ENCODE assay signal across 13 cellular contexts in the genomic region with DNA sequence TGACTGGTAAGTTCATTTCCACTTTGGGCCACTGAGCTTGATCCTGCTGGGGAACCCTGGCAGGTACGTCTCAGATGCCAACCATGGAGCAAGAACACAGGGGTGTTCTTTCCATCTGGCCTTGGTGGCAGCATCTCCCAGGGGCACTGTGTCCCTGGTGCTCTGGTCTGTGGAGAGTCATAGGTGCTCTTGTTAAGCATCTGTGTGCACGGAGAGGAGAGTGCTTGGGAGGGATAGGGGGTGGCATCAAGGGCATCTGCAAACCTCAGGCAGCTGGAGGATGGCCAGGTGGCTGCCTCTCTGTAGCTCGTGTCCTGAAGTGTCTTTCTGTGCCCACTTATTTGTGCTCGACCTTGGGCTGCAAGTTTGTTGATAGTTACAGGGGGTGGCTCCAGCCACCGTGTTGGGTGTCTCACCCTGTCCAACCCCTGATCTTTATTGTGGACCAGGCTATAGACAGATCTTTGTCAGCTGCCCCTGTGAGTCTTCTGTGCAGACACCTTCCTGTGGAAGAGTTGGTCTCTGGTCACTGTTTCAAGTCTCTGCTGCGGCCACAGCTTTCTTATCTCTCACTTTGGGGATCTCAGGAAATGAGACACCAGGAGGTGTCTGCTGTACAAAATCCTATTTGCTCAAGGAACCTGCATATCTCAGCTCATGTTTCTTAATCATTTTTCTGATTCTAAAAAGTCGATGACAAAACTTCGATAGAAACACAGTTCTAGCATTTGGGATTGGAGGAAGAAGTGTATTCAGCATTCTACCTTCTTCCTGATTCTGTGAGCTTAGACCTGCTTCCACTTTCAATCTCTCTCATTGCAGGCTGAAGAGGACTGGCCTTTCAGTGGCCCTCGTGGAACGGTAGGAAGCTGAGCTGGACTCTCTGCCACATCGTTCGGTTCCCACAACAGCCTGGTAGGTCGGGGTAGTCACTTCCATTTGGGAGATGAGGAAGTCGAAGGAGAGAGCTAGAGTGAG. TPM values are rescaled to one million over a fixed set of nuclear protein-coding genes. Genes with fewer than 3 reads are reported as not detected.
DNase-seq lines count a peak whose midpoint lies in the region; ATAC-seq, FAIRE-seq and TF ChIP-seq lines count a peak whose summit lies in the region.
"Had no signal": no experiment of that assay in that cellular context is flagged by ENCODE, and none has a peak within 500 bp of the region (broad histone marks: within the 10 kb centered on the region; RNA-seq: fewer than 3 reads in every experiment).

No MANE protein-coding gene starts in this region.

- H4K20me1 ChIP-seq in HepG2 (ENCODE audit: insufficient read depth, low read length) (no peaks in the 10 kb centered on the region), K562 (replicated peaks; ENCODE audit: control insufficient read depth, insufficient read depth, low read length) (no peaks in the 10 kb centered on the region)

- POLR2A ChIA-PET in HepG2 (lab: Yijun Ruan, JAX): no interaction called here
- POLR2A ChIA-PET in K562 (lab: Yijun Ruan, JAX): interaction anchor here (0.6 to 3.6 kb wide), 11 partner anchors 9 to 487 kb away, joined by 3 to 29 read pairs (median 3); partner anchors contain the start of gene GIMAP8

- no TSS peak for BruUV-seq in HepG2 (replicated peaks; lab: Mats Ljungman, UMichigan)
- no TSS peak for BruUV-seq in K562 (replicated peaks; lab: Mats Ljungman, UMichigan)
- no TSS peak for BruUV-seq in Calu3 (replicated peaks; lab: Mats Ljungman, UMichigan)

- peak; percentile 48 to 56 (median 54) for ATAC-seq in right lobe of liver
- ATAC-seq in HepG2: no peak
- ATAC-seq in HG03139 (IDR thresholded peaks at IDR 0.05; ENCODE audit: unreplicated experiment): peak; percentile 22
- ATAC-seq in K562: peak; percentile 72

- no peak overlapping the region for H2AFZ ChIP-seq in HepG2 (ENCODE audit: low read length)
- peak overlapping the region; percentile 80 for H2AFZ ChIP-seq in K562 (ENCODE audit: low read depth, low read length)

- H3K4me3 Mint-ChIP-seq in progenitor cell of endocrine pancreas (ENCODE audit: low read depth): no peak overlapping the region
- H3K4me3 Mint-ChIP-seq in Calu3 (ENCODE audit: low read depth, unreplicated experiment): no peak overlapping the region
- H3K4me3 Mint-ChIP-seq: activated naive CD8-positive, alpha-beta T cell had no signal

- no peak overlapping the region for H3K4me2 ChIP-seq in HepG2 (ENCODE audit: low read depth, low read length)
- peak overlapping the region; percentile 53 for H3K4me2 ChIP-seq in K562 (ENCODE audit: insufficient read depth, low read length)

- peaks cover 29% of the 10 kb centered on the region for H3K27me3 Mint-ChIP-seq in progenitor cell of endocrine pancreas
- peaks cover 68% of the 10 kb centered on the region for H3K27me3 Mint-ChIP-seq in Calu3 (ENCODE audit: unreplicated experiment)

- no peak for FAIRE-seq in HepG2 (lab: Jason Lieb, UNC)
- FAIRE-seq in K562 (lab: Jason Lieb, UNC): peak; percentile 87
- FAIRE-seq: D721Med had no signal

- TF ChIP-seq RAD21 in HepG2 (CRISPR knock-in tag; IDR thresholded peaks at IDR 0.05) (no peak), K562 (CRISPR knock-in tag; conservative IDR thresholded peaks at IDR 0.05 in 1 of 2, IDR thresholded peaks at IDR 0.05 in 1 of 2) (no peak)

- no peaks in the 10 kb centered on the region for H3K4me1 Mint-ChIP-seq in progenitor cell of endocrine pancreas (ENCODE audit: low read depth)
- H3K4me1 Mint-ChIP-seq in Calu3 (ENCODE audit: low read depth, unreplicated experiment): peaks cover 8% of the 10 kb centered on the region

- no peak overlapping the region for H3K27ac ChIP-seq in right lobe of liver
- H3K27ac ChIP-seq in HepG2 (ENCODE audit: extremely low read length, insufficient read depth, low read length): no peak overlapping the region
- peak overlapping the region; percentile 38; the same call in 1 of the 3 replicates for H3K27ac ChIP-seq in K562 (ENCODE audit: extremely low read depth, low read depth, low read length)
- H3K27ac ChIP-seq in caudate nucleus (ENCODE audit: low read depth, low read length): no peak overlapping the region

- CTCF ChIA-PET in HepG2 (lab: Yijun Ruan, JAX; ENCODE audit: low intra/inter-chr PET ratio, low total read pairs) (no interaction called here), K562 (lab: Yijun Ruan, JAX; ENCODE audit: low intra/inter-chr PET ratio) (no interaction called here), Calu3 (lab: Charles Lee) (no interaction called here)

- no peak for TF ChIP-seq CTCF in right lobe of liver (IDR thresholded peaks at IDR 0.05)
- TF ChIP-seq CTCF in HepG2 (CRISPR knock-in tag; IDR thresholded peaks at IDR 0.05): no peak
- no peak for TF ChIP-seq CTCF in K562 (IDR thresholded peaks at IDR 0.05 in 2 of 3, conservative IDR thresholded peaks at IDR 0.05 in 1 of 3; ENCODE audit: insufficient read depth in 2 of 3, low read depth in 1 of 3, low read length in 3 of 3)
- TF ChIP-seq CTCF in progenitor cell of endocrine pancreas (IDR thresholded peaks at IDR 0.05; ENCODE audit: unreplicated experiment): no peak
- no peak for TF ChIP-seq CTCF in Calu3 (IDR thresholded peaks at IDR 0.05; ENCODE audit: unreplicated experiment)

- no peaks in the 10 kb centered on the region for H3K36me3 ChIP-seq in right lobe of liver
- H3K36me3 ChIP-seq in HepG2 (replicated peaks in 1 of 2; ENCODE audit: control insufficient read depth in 1 of 2, insufficient read depth in 2 of 2, low read length in 2 of 2): no peaks in the 10 kb centered on the region
- H3K36me3 ChIP-seq in K562 (ENCODE audit: control insufficient read depth, insufficient read depth, low read length): no peaks in the 10 kb centered on the region
- H3K36me3 ChIP-seq: Peyer's patch, upper lobe of left lung had no signal

- H3K4me3 ChIP-seq in right lobe of liver (no peak overlapping the region), HepG2 (replicated peaks in 1 of 3; ENCODE audit: insufficient read depth in 1 of 3, low read depth in 2 of 3, low read length in 3 of 3) (no peak overlapping the region), K562 (no peak overlapping the region)
- H3K4me3 ChIP-seq: skin epidermis, upper lobe of left lung had no signal

- H3K4me1 ChIP-seq in right lobe of liver (no peaks in the 10 kb centered on the region), HepG2 (ENCODE audit: insufficient read depth, low read length) (peaks cover 6% of the 10 kb centered on the region), K562 (replicated peaks in 1 of 2; ENCODE audit: control insufficient read depth in 2 of 2, insufficient read depth in 2 of 2, low read length in 2 of 2) (peaks cover 15 to 32% of the 10 kb centered on the region in 2 experiments)

- H3K9me3 Mint-ChIP-seq in progenitor cell of endocrine pancreas (ENCODE audit: low read depth) (no peaks in the 10 kb centered on the region), Calu3 (ENCODE audit: low read depth, unreplicated experiment) (no peaks in the 10 kb centered on the region)

- H3K9ac ChIP-seq in HepG2 (ENCODE audit: insufficient read depth, low read depth, low read length): no peak overlapping the region
- peak overlapping the region in 1 of 2 experiments; percentile 77; a peak in 1 of 4 replicates for H3K9ac ChIP-seq in K562 (ENCODE audit: insufficient read depth in 1 of 2, low read depth in 2 of 2, low read length in 2 of 2)

- TF ChIP-seq POLR2A in right lobe of liver (IDR thresholded peaks at IDR 0.05) (no peak), HepG2 (IDR thresholded peaks at IDR 0.05; ENCODE audit: insufficient read depth in 1 of 2, low read depth in 2 of 2, low read length in 2 of 2) (no peak), K562 (conservative IDR thresholded peaks at IDR 0.05) (no peak)

- in situ Hi-C loops in HepG2 (cut with HindIII; ENCODE audit: extremely low pct_ligation_motif_present, low pct_unique_long_range_greater_than_20kb): no loop called here
- in situ Hi-C loops in K562 (cut with MboI): no loop called here

- H3K79me2 ChIP-seq in HepG2 (ENCODE audit: insufficient read depth, low read length): no peaks in the 10 kb centered on the region
- no peaks in the 10 kb centered on the region for H3K79me2 ChIP-seq in K562 (ENCODE audit: control insufficient read depth, insufficient read depth, low read length)

- TF ChIP-seq EP300 in HepG2 (IDR thresholded peaks at IDR 0.05; ENCODE audit: low read depth in 2 of 2, low read length in 2 of 2) (no peak), HepG2 (CRISPR knock-in tag; IDR thresholded peaks at IDR 0.05; ENCODE audit: borderline replicate concordance) (no peak), K562 (IDR thresholded peaks at IDR 0.05; ENCODE audit: low read length) (no peak)

- H3K27me3 ChIP-seq in right lobe of liver (no peaks in the 10 kb centered on the region), HepG2 (ENCODE audit: control insufficient read depth in 1 of 2, insufficient read depth in 2 of 2, low read length in 2 of 2) (peaks cover 3 to 50% of the 10 kb centered on the region in 2 experiments; a peak in 4 of 5 replicates), K562 (ENCODE audit: control insufficient read depth in 2 of 2, insufficient read depth in 2 of 2, low read length in 2 of 2) (no peaks in the 10 kb centered on the region)
- H3K27me3 ChIP-seq: Peyer's patch, upper lobe of left lung had no signal

- H3K36me3 Mint-ChIP-seq in progenitor cell of endocrine pancreas (ENCODE audit: insufficient read depth): no peaks in the 10 kb centered on the region
- H3K36me3 Mint-ChIP-seq in Calu3 (ENCODE audit: insufficient read depth, unreplicated experiment): no peaks in the 10 kb centered on the region

- DNase-seq in right lobe of liver: peak in 1 of 3 donors; percentile 38
- no peak for DNase-seq in HepG2 (ENCODE audit: low spot score)
- peak in 3 of 4 experiments; percentile 18 to 60 (median 60) for DNase-seq in K562 (ENCODE audit: extremely low read depth in 1 of 4, low spot score in 3 of 4)
- DNase-seq in caudate nucleus (lab: John Stamatoyannopoulos, UW): no peak
- no peak for DNase-seq in progenitor cell of endocrine pancreas (ENCODE audit: low spot score, unreplicated experiment)
- DNase-seq in Calu3: no peak
- DNase-seq in GM03348 (ENCODE audit: low spot score): no peak
- DNase-seq: upper lobe of left lung had no signal

- H3K9me1 ChIP-seq in K562 (ENCODE audit: control insufficient read depth, insufficient read depth, low read length): no peaks in the 10 kb centered on the region

- H3K9me3 ChIP-seq in right lobe of liver: no peaks in the 10 kb centered on the region
- H3K9me3 ChIP-seq in HepG2 (ENCODE audit: low read length): no peaks in the 10 kb centered on the region
- no peaks in the 10 kb centered on the region for H3K9me3 ChIP-seq in K562 (replicated peaks; ENCODE audit: control insufficient read depth, insufficient read depth, low read depth, low read length)
- H3K9me3 ChIP-seq: Peyer's patch, upper lobe of left lung had no signal

- H3K27ac Mint-ChIP-seq in progenitor cell of endocrine pancreas (no peak overlapping the region), Calu3 (ENCODE audit: unreplicated experiment) (no peak overlapping the region)
- H3K27ac Mint-ChIP-seq: activated naive CD8-positive, alpha-beta T cell had no signal

- WGBS in right lobe of liver (ENCODE audit: insufficient coverage, low coverage, low lambda C conversion rate, missing lambda C conversion rate): 54% methylated on average over 13 of the region's 14 CpGs
- WGBS in HepG2 (ENCODE audit: low lambda C conversion rate): 9% methylated on average over 14 of the region's 14 CpGs
- WGBS in K562 (ENCODE audit: insufficient coverage, low coverage, missing lambda C conversion rate): 9% methylated on average over 14 of the region's 14 CpGs

- intact Hi-C loops in right lobe of liver (cut with DNase I) (no loop called here), HepG2 (cut with micrococcal nuclease; ENCODE audit: unreplicated experiment) (no loop called here), K562 (cut with micrococcal nuclease) (no loop called here), Calu3 (cut with micrococcal nuclease; ENCODE audit: unreplicated experiment) (no loop called here)

RNA-seq across cellular contexts. Expression of gene GIMAP8, which starts 17.2 kb away (rescaled TPM):
- total RNA-seq in right lobe of liver: 1 to 10 TPM; 2.7 to 10.0 (median 6.2) TPM
- total RNA-seq in HepG2 (2016; rRNA removed; fragmentation: Illumina TruSeq; extraction: Trizol): not detected in 2 replicates
- not detected in 2 replicates for total RNA-seq in HepG2 (2016; cell fraction: cytosol; rRNA removed; fragmentation: Illumina TruSeq; extraction: Trizol; ENCODE audit: low read depth)
- not detected in 2 replicates for total RNA-seq in HepG2 (2016; cell fraction: insoluble cytoplasmic fraction; rRNA removed; fragmentation: Illumina TruSeq; extraction: Trizol)
- not detected in 2 replicates for total RNA-seq in HepG2 (2016; cell fraction: membrane; rRNA removed; fragmentation: Illumina TruSeq; extraction: Trizol)
- not detected in 2 replicates for total RNA-seq in HepG2 (2016; cell fraction: nucleus; rRNA removed; fragmentation: Illumina TruSeq; extraction: Trizol)
- not detected in 2 replicates for polyA plus RNA-seq in HepG2 (2011; rRNA removed)
- polyA plus RNA-seq in HepG2 (2011; cell fraction: cytosol; rRNA removed): not detected in 2 replicates
- polyA plus RNA-seq in HepG2 (2011; cell fraction: nucleus; rRNA removed): not detected in 2 replicates
- polyA plus RNA-seq in HepG2 (2012): not detected in 2 replicates
- not detected in 2 replicates for polyA plus RNA-seq in HepG2 (2016; cell fraction: cytosol; fragmentation: Illumina TruSeq; extraction: Trizol; ENCODE audit: low read depth)
- not detected in 2 replicates for polyA plus RNA-seq in HepG2 (2016; cell fraction: insoluble cytoplasmic fraction; fragmentation: Illumina TruSeq; extraction: Trizol; ENCODE audit: low read depth)
- not detected in 2 replicates for polyA plus RNA-seq in HepG2 (2016; cell fraction: membrane; fragmentation: Illumina TruSeq; extraction: Trizol; ENCODE audit: low read depth)
- polyA plus RNA-seq in HepG2 (2016; cell fraction: nucleus; fragmentation: Illumina TruSeq; extraction: Trizol; ENCODE audit: insufficient read depth, low read depth): not detected in 2 replicates
- polyA minus RNA-seq in HepG2 (2011; rRNA and poly(A)+ RNA removed; ENCODE audit: low replicate concordance): not detected in 2 replicates
- polyA minus RNA-seq in HepG2 (2011; cell fraction: cytosol; rRNA and poly(A)+ RNA removed): not detected in 2 replicates
- polyA minus RNA-seq in HepG2 (2011; cell fraction: nucleus; rRNA and poly(A)+ RNA removed): not detected in 2 replicates
- not detected in 2 replicates for total RNA-seq in K562 (2011; cell fraction: chromatin; rRNA removed; ENCODE audit: low replicate concordance)
- not detected in 2 replicates for total RNA-seq in K562 (2011; cell fraction: nucleolus; rRNA removed)
- not detected in 2 replicates for total RNA-seq in K562 (2011; cell fraction: nucleoplasm; rRNA removed)
- total RNA-seq in K562 (2014; rRNA removed): not detected in 2 replicates
- not detected in 2 replicates for total RNA-seq in K562 (2014; rRNA removed; fragmentation: Illumina TruSeq; extraction: Trizol)
- total RNA-seq in K562 (2015; rRNA removed; fragmentation: Illumina TruSeq; extraction: Trizol): not detected in 2 replicates
- total RNA-seq in K562 (2021): 0.16 TPM in 1 of 2 replicates, not detected in the other
- not detected in 2 replicates for polyA plus RNA-seq in K562 (2011; rRNA removed)
- not detected in 2 replicates for polyA plus RNA-seq in K562 (2011; cell fraction: cytosol; rRNA removed)
- not detected in 2 replicates for polyA plus RNA-seq in K562 (2011; cell fraction: nucleus; rRNA removed)
- polyA plus RNA-seq in K562 (2012): 0.01 TPM in 2 replicates
- polyA plus RNA-seq in K562 (2014; fragmentation: Illumina TruSeq; extraction: Trizol): not detected in 2 replicates
- polyA plus RNA-seq in K562 (2014; fragmentation: Nextera tagmentation; extraction: Ambion mirVana): not detected
- polyA plus RNA-seq in K562 (2014; rRNA removed): not detected in 2 replicates
- not detected in 2 replicates for polyA minus RNA-seq in K562 (2011; rRNA and poly(A)+ RNA removed)
- not detected in 2 replicates for polyA minus RNA-seq in K562 (2011; cell fraction: cytosol; rRNA and poly(A)+ RNA removed)
- not detected in 2 replicates for polyA minus RNA-seq in K562 (2011; cell fraction: nucleus; rRNA and poly(A)+ RNA removed)
- total RNA-seq in progenitor cell of endocrine pancreas: not detected in 2 replicates
- total RNA-seq in Calu3 (2022): not detected in 2 replicates

RNA-seq across cellular contexts. Expression of gene ZNF775, which starts 54.1 kb away (rescaled TPM):
- total RNA-seq in right lobe of liver: 1 to 10 TPM in 3 of 6 experiments, under 1 TPM in 3; 0.44 to 1.6 (median 0.96) TPM
- total RNA-seq in HepG2 (2016; rRNA removed; fragmentation: Illumina TruSeq; extraction: Trizol): 3.1 and 4.5 TPM in 2 replicates
- 0.71 TPM in 2 replicates for total RNA-seq in HepG2 (2016; cell fraction: cytosol; rRNA removed; fragmentation: Illumina TruSeq; extraction: Trizol; ENCODE audit: low read depth)
- total RNA-seq in HepG2 (2016; cell fraction: insoluble cytoplasmic fraction; rRNA removed; fragmentation: Illumina TruSeq; extraction: Trizol): 3.6 and 3.8 TPM in 2 replicates
- total RNA-seq in HepG2 (2016; cell fraction: membrane; rRNA removed; fragmentation: Illumina TruSeq; extraction: Trizol): 1.9 and 2.5 TPM in 2 replicates
- 1.8 and 3.2 TPM in 2 replicates for total RNA-seq in HepG2 (2016; cell fraction: nucleus; rRNA removed; fragmentation: Illumina TruSeq; extraction: Trizol)
- polyA plus RNA-seq in HepG2 (2011; rRNA removed): 3.2 and 3.8 TPM in 2 replicates
- 2.6 and 4.5 TPM in 2 replicates for polyA plus RNA-seq in HepG2 (2011; cell fraction: cytosol; rRNA removed)
- polyA plus RNA-seq in HepG2 (2011; cell fraction: nucleus; rRNA removed): 5.8 and 5.9 TPM in 2 replicates
- polyA plus RNA-seq in HepG2 (2012): 2.1 and 3.1 TPM in 2 replicates
- polyA plus RNA-seq in HepG2 (2016; cell fraction: cytosol; fragmentation: Illumina TruSeq; extraction: Trizol; ENCODE audit: low read depth): 0.67 and 0.68 TPM in 2 replicates
- polyA plus RNA-seq in HepG2 (2016; cell fraction: insoluble cytoplasmic fraction; fragmentation: Illumina TruSeq; extraction: Trizol; ENCODE audit: low read depth): 3.7 and 4.2 TPM in 2 replicates
- polyA plus RNA-seq in HepG2 (2016; cell fraction: membrane; fragmentation: Illumina TruSeq; extraction: Trizol; ENCODE audit: low read depth): 1.2 and 1.8 TPM in 2 replicates
- 5.2 and 9.1 TPM in 2 replicates for polyA plus RNA-seq in HepG2 (2016; cell fraction: nucleus; fragmentation: Illumina TruSeq; extraction: Trizol; ENCODE audit: insufficient read depth, low read depth)
- 0.37 and 3.7 TPM in 2 replicates for polyA minus RNA-seq in HepG2 (2011; rRNA and poly(A)+ RNA removed; ENCODE audit: low replicate concordance)
- 2.5 and 3.9 TPM in 2 replicates for polyA minus RNA-seq in HepG2 (2011; cell fraction: cytosol; rRNA and poly(A)+ RNA removed)
- 1.8 and 2.4 TPM in 2 replicates for polyA minus RNA-seq in HepG2 (2011; cell fraction: nucleus; rRNA and poly(A)+ RNA removed)
- total RNA-seq in K562 (2011; cell fraction: chromatin; rRNA removed; ENCODE audit: low replicate concordance): 3.1 and 10.5 TPM in 2 replicates
- total RNA-seq in K562 (2011; cell fraction: nucleolus; rRNA removed): 12.0 and 14.7 TPM in 2 replicates
- total RNA-seq in K562 (2011; cell fraction: nucleoplasm; rRNA removed): 5.9 TPM in 2 replicates
- total RNA-seq in K562 (2014; rRNA removed): 18.6 and 21.8 TPM in 2 replicates
- total RNA-seq in K562 (2014; rRNA removed; fragmentation: Illumina TruSeq; extraction: Trizol): 1.1 and 1.8 TPM in 2 replicates
- total RNA-seq in K562 (2015; rRNA removed; fragmentation: Illumina TruSeq; extraction: Trizol): 5.5 and 5.7 TPM in 2 replicates
- 18.7 and 19.2 TPM in 2 replicates for total RNA-seq in K562 (2021)
- 4.9 and 8.3 TPM in 2 replicates for polyA plus RNA-seq in K562 (2011; rRNA removed)
- polyA plus RNA-seq in K562 (2011; cell fraction: cytosol; rRNA removed): 7.9 and 29.5 TPM in 2 replicates
- polyA plus RNA-seq in K562 (2011; cell fraction: nucleus; rRNA removed): 9.1 and 15.1 TPM in 2 replicates
- 11.8 and 13.9 TPM in 2 replicates for polyA plus RNA-seq in K562 (2012)
- polyA plus RNA-seq in K562 (2014; fragmentation: Illumina TruSeq; extraction: Trizol): 1.5 and 3.5 TPM in 2 replicates
- under 1 TPM; 0.04 to 0.20 TPM for polyA plus RNA-seq in K562 (2014; fragmentation: Nextera tagmentation; extraction: Ambion mirVana)
- 13.1 and 13.2 TPM in 2 replicates for polyA plus RNA-seq in K562 (2014; rRNA removed)
- 1.3 and 1.6 TPM in 2 replicates for polyA minus RNA-seq in K562 (2011; rRNA and poly(A)+ RNA removed)
- polyA minus RNA-seq in K562 (2011; cell fraction: cytosol; rRNA and poly(A)+ RNA removed): 7.2 and 17.1 TPM in 2 replicates
- 4.3 and 5.3 TPM in 2 replicates for polyA minus RNA-seq in K562 (2011; cell fraction: nucleus; rRNA and poly(A)+ RNA removed)
- 10.8 and 13.4 TPM in 2 replicates for total RNA-seq in progenitor cell of endocrine pancreas
- total RNA-seq in Calu3 (2022): 5.3 and 5.8 TPM in 2 replicates

Comparison
In these comparisons a context has a peak if more than half of its experiments do, and no peak if none do; other contexts are left out.
1. DNase-seq: peak in K562 (3 of 4); none in HepG2 (single experiment), caudate nucleus (0 of 61), progenitor cell of endocrine pancreas (single experiment), Calu3 (single experiment) and GM03348 (single experiment).